Comparison of ENCODE assay signal across 1 cellular context in the genomic region with DNA sequence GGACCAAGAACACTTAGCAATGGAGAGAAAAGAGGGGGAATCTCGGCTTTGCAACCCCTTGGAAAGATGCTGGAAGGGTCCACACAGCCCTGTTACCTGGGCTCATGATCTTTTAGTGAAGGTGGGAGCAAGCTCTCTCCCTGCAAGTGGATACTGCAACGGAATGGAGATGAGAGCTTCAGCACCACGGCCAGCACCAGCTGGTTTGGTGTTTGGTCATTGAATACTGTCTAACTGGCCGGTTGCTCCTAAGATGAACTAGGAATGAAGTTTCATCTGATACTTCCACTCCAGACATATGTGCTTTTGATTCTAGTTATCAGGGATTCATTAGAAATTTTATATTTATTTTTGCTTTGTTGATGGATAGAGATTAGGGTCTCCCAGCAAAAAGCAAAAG.
TF ChIP-seq lines count a peak whose summit lies in the region.

No MANE protein-coding gene starts in this region.

TF ChIP-seq in WTC11, 78 proteins besides CTCF, POLR2A, EP300 and RAD21 (continued from another document):
- TF ChIP-seq, protein P1, sequence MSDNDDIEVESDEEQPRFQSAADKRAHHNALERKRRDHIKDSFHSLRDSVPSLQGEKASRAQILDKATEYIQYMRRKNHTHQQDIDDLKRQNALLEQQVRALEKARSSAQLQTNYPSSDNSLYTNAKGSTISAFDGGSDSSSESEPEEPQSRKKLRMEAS (CRISPR knock-in tag; IDR thresholded peaks at IDR 0.05) = no peak
- TF ChIP-seq FOXP1 (CRISPR knock-in tag; IDR thresholded peaks at IDR 0.05; ENCODE audit: borderline replicate concordance) (no peak), PRRX2 (CRISPR knock-in tag; IDR thresholded peaks at IDR 0.05) (no peak)
